In the genomic region with DNA sequence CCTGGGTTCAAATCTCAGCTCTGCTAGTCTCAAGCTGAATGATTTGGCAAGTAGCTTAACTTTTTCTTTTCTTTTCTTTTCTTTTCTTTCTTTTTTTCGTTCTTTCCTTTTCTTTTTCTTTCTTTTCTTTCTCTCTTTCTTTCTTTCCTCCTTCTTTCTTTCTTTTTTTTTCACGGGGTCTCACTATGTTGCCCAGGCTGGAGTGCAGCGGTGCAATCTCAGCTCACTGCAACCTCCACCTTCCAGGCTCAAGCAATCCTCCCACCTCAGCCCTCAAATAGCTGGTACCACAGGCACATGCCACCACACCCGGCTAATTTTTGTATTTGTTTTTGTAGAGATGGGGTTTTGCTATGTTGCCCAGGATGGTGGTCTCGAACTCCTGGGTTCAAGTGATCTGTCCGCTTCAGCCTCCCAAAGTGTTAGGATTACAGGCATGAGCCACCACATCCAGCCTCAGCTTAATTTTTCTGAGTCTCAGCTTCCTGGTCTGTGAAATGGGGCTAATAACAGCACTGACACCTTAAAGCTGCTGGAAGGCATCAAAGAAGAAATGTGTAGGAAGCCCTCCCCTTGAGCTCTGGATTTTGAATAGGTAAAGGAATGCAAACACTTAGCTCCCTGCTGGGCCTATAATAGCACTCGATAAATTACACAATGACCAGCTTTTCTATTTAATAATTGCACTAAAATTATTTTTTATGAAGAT, we compare ENCODE assay signal across 2 cellular contexts.
TF ChIP-seq lines count a peak whose summit lies in the region.

No MANE protein-coding gene starts in this region.

TF ChIP-seq in HepG2, 621 proteins besides CTCF, POLR2A, EP300 and RAD21 (continued from another document):
- TF ChIP-seq ZNF644 (CRISPR knock-in tag; IDR thresholded peaks at IDR 0.05; ENCODE audit: low read depth), result no peak

TF ChIP-seq in Ishikawa, 13 proteins besides CTCF, POLR2A, EP300 and RAD21 (continued from another document):
- no peak for TF ChIP-seq USF1 (IDR thresholded peaks at IDR 0.05)
